1 cellular context compared by ENCODE assay signal in genomic region chr6:154732824-154733609, GRCh38.
TF ChIP-seq lines count a peak whose summit lies in the region.

Gene SCAF8 (plus strand): TSS chr6:154733416. CDS start chr6:154733901, 485 bp downstream.

TF ChIP-seq in GM12878, 131 proteins besides CTCF, POLR2A, EP300 and RAD21 (continued from another document and continues in another):
- TF ChIP-seq ZNF274 (IDR thresholded peaks at IDR 0.05; ENCODE audit: insufficient read depth, insufficient read length) (no peak), E4F1 (IDR thresholded peaks at IDR 0.05; ENCODE audit: borderline replicate concordance, partially characterized antibody) (no peak), BACH1 (IDR thresholded peaks at IDR 0.05; ENCODE audit: borderline replicate concordance) (peak; percentile 88), YY1 (IDR thresholded peaks at IDR 0.05; ENCODE audit: low read depth, low read length) (peak; percentile 97), GABPA (IDR thresholded peaks at IDR 0.05; ENCODE audit: low read depth) (no peak), CBX3 (IDR thresholded peaks at IDR 0.05; ENCODE audit: borderline replicate concordance, low read depth) (no peak), NKRF (conservative IDR thresholded peaks at IDR 0.05) (peak; percentile 85), FOXM1 (IDR thresholded peaks at IDR 0.05; ENCODE audit: low read depth, low read length) (no peak), ZNF217 (IDR thresholded peaks at IDR 0.05) (peak; percentile 78; the same call in 1 of the 2 replicates), E2F4 (IDR thresholded peaks at IDR 0.05; ENCODE audit: low read depth, low read length) (no peak), JUND (IDR thresholded peaks at IDR 0.05; ENCODE audit: low read depth, low read length) (no peak), NBN (IDR thresholded peaks at IDR 0.05) (peak; percentile 33; the same call in 1 of the 2 replicates), MEF2A (IDR thresholded peaks at IDR 0.05; ENCODE audit: insufficient read depth, low read depth, low read length) (0 out of 2 replicates have a peak, but pooled peaks have one; percentile 34), ESRRA (IDR thresholded peaks at IDR 0.05; ENCODE audit: low read length) (no peak), BCL11A (IDR thresholded peaks at IDR 0.05; ENCODE audit: low read depth, low read length) (no peak), STAT1 (conservative IDR thresholded peaks at IDR 0.05) (peak; percentile 82; the same call in 1 of the 2 replicates), PKNOX1 (IDR thresholded peaks at IDR 0.05) (no peak), NR2C2 (IDR thresholded peaks at IDR 0.05; ENCODE audit: borderline replicate concordance, control insufficient read depth, insufficient read length, low read depth) (no peak), MEF2B (IDR thresholded peaks at IDR 0.05; ENCODE audit: partially characterized antibody, poor library complexity, severe bottlenecking) (no peak), CREM (IDR thresholded peaks at IDR 0.05; ENCODE audit: low read depth) (peak; percentile 24; the same call in 1 of the 2 replicates), ZNF622 (IDR thresholded peaks at IDR 0.05) (no peak), ZNF687 (IDR thresholded peaks at IDR 0.05) (peak; percentile 72), NR2C1 (IDR thresholded peaks at IDR 0.05) (peak; percentile 57; the same call in 1 of the 2 replicates), CHD1 (IDR thresholded peaks at IDR 0.05; ENCODE audit: low read depth, low read length) (0 out of 2 replicates have a peak, but pooled peaks have one; percentile 17), MTA3 (IDR thresholded peaks at IDR 0.05; ENCODE audit: borderline replicate concordance, low read length) (no peak), TCF7 (IDR thresholded peaks at IDR 0.05; ENCODE audit: borderline replicate concordance) (no peak), SP1 (IDR thresholded peaks at IDR 0.05; ENCODE audit: low read depth, low read length) (no peak), IRF4 (IDR thresholded peaks at IDR 0.05; ENCODE audit: low read depth, low read length) (no peak), ZNF384 (IDR thresholded peaks at IDR 0.05; ENCODE audit: borderline replicate concordance, low read depth, low read length) (no peak), ZBTB40 (IDR thresholded peaks at IDR 0.05; ENCODE audit: borderline replicate concordance) (peak; percentile 20; the same call in 1 of the 2 replicates), IKZF1 (conservative IDR thresholded peaks at IDR 0.05) (peak; percentile 88), SMC3 (IDR thresholded peaks at IDR 0.05; ENCODE audit: borderline replicate concordance, low read length) (peak; percentile 57; the same call in 1 of the 2 replicates), NFYA (IDR thresholded peaks at IDR 0.05; ENCODE audit: borderline replicate concordance, low read depth, low read length) (no peak), MYB (IDR thresholded peaks at IDR 0.05; ENCODE audit: borderline replicate concordance, low read depth, low read length) (no peak), RUNX3 (IDR thresholded peaks at IDR 0.05; ENCODE audit: low read length) (peak; percentile 12), RBBP5 (conservative IDR thresholded peaks at IDR 0.05) (no peak), RELB (IDR thresholded peaks at IDR 0.05; ENCODE audit: low read depth) (no peak), SKIL (IDR thresholded peaks at IDR 0.05; ENCODE audit: low read depth, poor library complexity, severe bottlenecking) (no peak), GATAD2B (conservative IDR thresholded peaks at IDR 0.05; ENCODE audit: low read depth) (peak; percentile 83), ZNF207 (IDR thresholded peaks at IDR 0.05; ENCODE audit: borderline replicate concordance) (peak; percentile 83), SREBF1 (IDR thresholded peaks at IDR 0.05; ENCODE audit: low read length) (no peak), ATF3 (IDR thresholded peaks at IDR 0.05; ENCODE audit: borderline replicate concordance, extremely low read depth, low read depth, low read length) (no peak), SUZ12 (IDR thresholded peaks at IDR 0.05; ENCODE audit: unreplicated experiment) (no peak)
